In the genomic region with DNA sequence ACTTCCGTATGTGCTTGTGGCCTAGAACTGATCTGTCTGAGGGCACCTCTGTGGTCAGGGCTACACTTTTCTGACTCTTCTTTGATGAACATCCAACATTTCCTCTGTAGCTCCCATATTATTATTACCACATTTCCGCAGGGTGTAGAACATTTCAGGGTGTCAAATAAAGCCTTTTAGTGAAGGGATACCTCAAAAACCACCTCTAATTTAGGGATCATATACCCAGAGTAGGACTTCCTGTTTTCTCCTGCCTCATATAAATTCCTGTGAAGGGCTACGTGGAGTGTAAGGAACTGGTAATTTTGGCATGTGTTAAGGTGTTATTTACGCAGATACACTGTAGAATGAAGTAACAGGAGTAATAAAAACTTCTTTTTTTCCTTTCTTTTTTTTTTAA, we compare ENCODE assay signal across 26 cellular contexts. TPM values are rescaled to one million over a fixed set of nuclear protein-coding genes. Genes with fewer than 3 reads are reported as not detected.
A peak's percentile ranks its signal among the peaks of the same experiment; 100 is the strongest.
DNase-seq lines count a peak whose midpoint lies in the region; ATAC-seq, FAIRE-seq and TF ChIP-seq lines count a peak whose summit lies in the region.
"Had no signal": no experiment of that assay in that cellular context is flagged by ENCODE, and none has a peak within 500 bp of the region (broad histone marks: within the 10 kb centered on the region; RNA-seq: fewer than 3 reads in every experiment).

No MANE protein-coding gene starts in this region.

- peak; percentile 69 for DNase-seq in Jurkat, Clone E6-1 (ENCODE audit: low read depth, low spot score)
- peak; percentile 47 for DNase-seq in NOMO-1 treated with dmso at 0.1 percent for 144 hours (lab: John Stamatoyannopoulos, UW; ENCODE audit: unreplicated experiment)
- no peak for DNase-seq in esophagus squamous epithelium (lab: John Stamatoyannopoulos, UW)
- no peak for DNase-seq in psoas muscle
- DNase-seq in BE2C, result no peak
- no peak for DNase-seq in urothelium cell line (ENCODE audit: low spot score)
- DNase-seq: activated CD4-positive, alpha-beta T cell treated with anti-CD3 and anti-CD28 coated beads, Interleukin-2, amount 50 U/mL, for 4 hours; activated CD8-positive, alpha-beta memory T cell treated with anti-CD3 and anti-CD28 coated beads, Interleukin-2, amount 50 U/mL, for 4 hours; activated effector memory CD4-positive, alpha-beta T cell treated with Interleukin-2 at 50 U/mL for 16 hours; DMS79; erythroblast; kidney; mesendoderm; naive thymus-derived CD4-positive, alpha-beta T cell; NCI-H1105; NCI-H2029; NCI-H446; ovary; Peyer's patch had no signal

- WGBS in esophagus squamous epithelium, 2 donors, result 71 to 73% methylated on average over 4 of the region's 4 CpGs
- WGBS in psoas muscle, 3 donors, result 64 to 67% (median 66%) methylated on average over 4 of the region's 4 CpGs

- H3K4me3 ChIP-seq in Jurkat, Clone E6-1 (ENCODE audit: low read length), result no peak overlapping the region
- H3K4me3 ChIP-seq in esophagus squamous epithelium, result no peak overlapping the region
- H3K4me3 ChIP-seq in psoas muscle, result no peak overlapping the region
- H3K4me3 ChIP-seq in BE2C (ENCODE audit: low read depth, low read length), result no peak overlapping the region
- H3K4me3 ChIP-seq: gastroesophageal sphincter, ovary, Peyer's patch, thoracic aorta had no signal

- H3K9me3 ChIP-seq in esophagus squamous epithelium (no peaks in the 10 kb centered on the region), psoas muscle (no peaks in the 10 kb centered on the region), BE2C (no peaks in the 10 kb centered on the region)
- H3K9me3 ChIP-seq: gastroesophageal sphincter, ovary, Peyer's patch, thoracic aorta had no signal

- H3K27me3 ChIP-seq in esophagus squamous epithelium (peaks cover 0 to 11% (median 0%) of the 10 kb centered on the region in 4 donors), psoas muscle (ENCODE audit: insufficient read depth in 3 of 3, low read length in 2 of 3) (no peaks in the 10 kb centered on the region), BE2C (peaks cover 45% of the 10 kb centered on the region)
- H3K27me3 ChIP-seq: ovary, Peyer's patch had no signal

- H3K27ac ChIP-seq in esophagus squamous epithelium (peak overlapping the region in 3 of 4 donors; percentile 45 to 71 (median 45)), psoas muscle (peak overlapping the region; percentile 43)
- H3K27ac ChIP-seq: gastroesophageal sphincter, ovary, Peyer's patch, thoracic aorta had no signal

- H3K36me3 ChIP-seq in esophagus squamous epithelium (no peaks in the 10 kb centered on the region), psoas muscle (ENCODE audit: insufficient read depth in 1 of 2, low read depth in 1 of 2) (no peaks in the 10 kb centered on the region), BE2C (no peaks in the 10 kb centered on the region)
- H3K36me3 ChIP-seq: gastroesophageal sphincter, ovary, Peyer's patch, thoracic aorta had no signal

- intact Hi-C loops in esophagus squamous epithelium (cut with DNase I), result no loop called here
- intact Hi-C loops in psoas muscle (cut with DNase I), result no loop called here

- TF ChIP-seq CTCF in esophagus squamous epithelium (IDR thresholded peaks at IDR 0.05), result no peak
- no peak for TF ChIP-seq CTCF in psoas muscle (IDR thresholded peaks at IDR 0.05)
- TF ChIP-seq CTCF in BE2C (IDR thresholded peaks at IDR 0.05; ENCODE audit: low read depth, low read length), result no peak

- H3K4me1 ChIP-seq in esophagus squamous epithelium (peaks cover 3 to 33% (median 4%) of the 10 kb centered on the region in 3 donors), psoas muscle (peaks cover 6% of the 10 kb centered on the region), BE2C (no peaks in the 10 kb centered on the region)
- H3K4me1 ChIP-seq: gastroesophageal sphincter, Peyer's patch had no signal

- FAIRE-seq in urothelium cell line (lab: Jason Lieb, UNC), result no peak
- FAIRE-seq: kidney had no signal

- no peak for TF ChIP-seq POLR2A in esophagus squamous epithelium (IDR thresholded peaks at IDR 0.05)

- peak in 1 of 4 donors; percentile 6 for ATAC-seq in psoas muscle
- ATAC-seq in HG02610 (IDR thresholded peaks at IDR 0.05; ENCODE audit: unreplicated experiment), result no peak
- ATAC-seq: gastroesophageal sphincter; naive thymus-derived CD4-positive, alpha-beta T cell had no signal

RNA-seq across cellular contexts. Expression of gene MUC22, which starts 5.5 kb away (rescaled TPM):
- polyA plus RNA-seq in Jurkat, Clone E6-1 (2012; ENCODE audit: insufficient read depth, insufficient read length), result not detected
- total RNA-seq in esophagus squamous epithelium, result 10 to 100 TPM in 1 of 4 donors, 1 to 10 TPM in 3; 4.1 to 10.1 (median 7.6) TPM
- total RNA-seq in psoas muscle, result under 1 TPM in 3 of 4 donors, not detected in 1; 0.08 to 0.09 (median 0.08) TPM
- polyA plus RNA-seq in psoas muscle, result under 1 TPM in 2 of 3 donors, not detected in 1; 0.04 to 0.38 TPM
- polyA plus RNA-seq in BE2C (2012; ENCODE audit: insufficient read depth, insufficient read length, low read depth), result not detected
- total RNA-seq: cerebellum; HT1080; kidney; LHCN-M2; naive thymus-derived CD4-positive, alpha-beta T cell; ovary; Peyer's patch; T-helper 2 cell treated with Interferon-gamma antibody and Interleukin-4, amounts not matched to agents 100 ng/mL and 5 ng/mL, for 36 hours; thoracic aorta had no signal
- polyA plus RNA-seq: naive thymus-derived CD4-positive, alpha-beta T cell; ovary had no signal

RNA-seq across cellular contexts. Expression of gene MUC21, which starts 21.3 kb away (rescaled TPM):
- polyA plus RNA-seq in Jurkat, Clone E6-1 (2012; ENCODE audit: insufficient read depth, insufficient read length), result not detected
- total RNA-seq in esophagus squamous epithelium (100 to 1,000 TPM; 219 to 945 (median 271) TPM), psoas muscle (not detected)
- polyA plus RNA-seq in psoas muscle, result under 1 TPM; 0.01 to 0.07 (median 0.07) TPM
- polyA plus RNA-seq in BE2C (2012; ENCODE audit: insufficient read depth, insufficient read length, low read depth), result not detected
- total RNA-seq: cerebellum; HT1080; kidney; LHCN-M2; naive thymus-derived CD4-positive, alpha-beta T cell; ovary; Peyer's patch; T-helper 2 cell treated with Interferon-gamma antibody and Interleukin-4, amounts not matched to agents 100 ng/mL and 5 ng/mL, for 36 hours; thoracic aorta had no signal
- polyA plus RNA-seq: naive thymus-derived CD4-positive, alpha-beta T cell; ovary had no signal

Comparison
In these comparisons a context has a peak if more than half of its experiments do, and no peak if none do; other contexts are left out.
1. DNase-seq: peak in Jurkat, Clone E6-1 (single experiment) and NOMO-1 treated with dmso at 0.1 percent for 144 hours (single experiment); none in esophagus squamous epithelium (single experiment), psoas muscle (0 of 2), BE2C (single experiment) and urothelium cell line (single experiment).
2. RNA of gene MUC22, which starts 5.5 kb away (total RNA-seq): 4.1 to 10.1 TPM in esophagus squamous epithelium; 0.08 to 0.09 TPM in psoas muscle; every median in the first group is over 4 times any median in the second.
3. RNA of gene MUC21, which starts 21.3 kb away (total RNA-seq): 219 to 945 TPM in esophagus squamous epithelium; not detected in psoas muscle; every median in the first group is over 100 times any median in the second.